8 cellular contexts compared by ENCODE assay signal in genomic region chr20:49669601-49670189, GRCh38. TPM values are rescaled to one million over a fixed set of nuclear protein-coding genes. Genes with fewer than 3 reads are reported as not detected.
A peak's percentile ranks its signal among the peaks of the same experiment; 100 is the strongest.
DNase-seq lines count a peak whose midpoint lies in the region; ATAC-seq and TF ChIP-seq lines count a peak whose summit lies in the region.

No MANE protein-coding gene starts in this region.

- peak; percentile 51 for ATAC-seq in GM18519 (IDR thresholded peaks at IDR 0.05; ENCODE audit: low FRiP score, unreplicated experiment)
- ATAC-seq in HG02588 (IDR thresholded peaks at IDR 0.05; ENCODE audit: unreplicated experiment) = peak; percentile 45
- ATAC-seq in naive thymus-derived CD8-positive, alpha-beta T cell = peak in 1 of 2 donors; percentile 51

- H3K27ac ChIP-seq in tibial artery = no peak overlapping the region

- H3K9me3 Mint-ChIP-seq in naive thymus-derived CD8-positive, alpha-beta T cell = no peaks in the 10 kb centered on the region

- H3K4me1 Mint-ChIP-seq in naive thymus-derived CD8-positive, alpha-beta T cell = peaks cover 20 to 72% (median 43%) of the 10 kb centered on the region in 4 donors

- H3K27me3 ChIP-seq in tibial artery = no peaks in the 10 kb centered on the region

- TF ChIP-seq CTCF in tibial artery (IDR thresholded peaks at IDR 0.05) = no peak

- POLR2A ChIA-PET in naive thymus-derived CD8-positive, alpha-beta T cell (lab: Charles Lee) = no interaction called here

- DNase-seq in OCI-M1 (lab: John Stamatoyannopoulos, UW) = peak; percentile 39
- peak in 3 of 10 donors; percentile 4 to 35 (median 6) for DNase-seq in naive thymus-derived CD8-positive, alpha-beta T cell
- no peak for DNase-seq in H4 (ENCODE audit: low spot score)
- no peak for DNase-seq in tibial artery
- no peak for DNase-seq in NCI-H2029 treated with DMSO at 0.1 percent for 48 hours (lab: John Stamatoyannopoulos, UW)
- DNase-seq in NCI-H187 (lab: John Stamatoyannopoulos, UW) = no peak

- peaks cover 0 to 2% (median 0%) of the 10 kb centered on the region in 3 donors for H3K36me3 Mint-ChIP-seq in naive thymus-derived CD8-positive, alpha-beta T cell

- peaks cover 4 to 71% (median 23%) of the 10 kb centered on the region in 4 donors for H3K4me1 ChIP-seq in tibial artery

- peak overlapping the region; percentile 13 to 73 (median 46) for H3K4me3 Mint-ChIP-seq in naive thymus-derived CD8-positive, alpha-beta T cell

- no peaks in the 10 kb centered on the region for H3K36me3 ChIP-seq in tibial artery

- peak overlapping the region in 5 of 10 donors; percentile 30 to 91 (median 64) for H3K27ac Mint-ChIP-seq in naive thymus-derived CD8-positive, alpha-beta T cell

- no peaks in the 10 kb centered on the region for H3K9me3 ChIP-seq in tibial artery

- no peak overlapping the region for H3K4me3 ChIP-seq in tibial artery

- intact Hi-C loops in tibial artery (cut with DNase I; ENCODE audit: low total_unique reads) = no loop called here

- H3K27me3 Mint-ChIP-seq in naive thymus-derived CD8-positive, alpha-beta T cell = no peaks in the 10 kb centered on the region

RNA-seq across cellular contexts. Expression of gene B4GALT5, which starts 44.0 kb away (rescaled TPM):
- total RNA-seq in naive thymus-derived CD8-positive, alpha-beta T cell = 1 to 10 TPM; 6.0 to 6.8 TPM
- polyA plus RNA-seq in naive thymus-derived CD8-positive, alpha-beta T cell = 1 to 10 TPM in 1 of 3 donors, under 1 TPM in 2; 0.34 to 1.4 (median 0.73) TPM
- total RNA-seq in H4 (2014; rRNA removed; shearing (Covaris generic)) = 13.3 and 15.4 TPM in 2 replicates
